ENCODE assay signal across 8 cellular contexts in the genomic region with DNA sequence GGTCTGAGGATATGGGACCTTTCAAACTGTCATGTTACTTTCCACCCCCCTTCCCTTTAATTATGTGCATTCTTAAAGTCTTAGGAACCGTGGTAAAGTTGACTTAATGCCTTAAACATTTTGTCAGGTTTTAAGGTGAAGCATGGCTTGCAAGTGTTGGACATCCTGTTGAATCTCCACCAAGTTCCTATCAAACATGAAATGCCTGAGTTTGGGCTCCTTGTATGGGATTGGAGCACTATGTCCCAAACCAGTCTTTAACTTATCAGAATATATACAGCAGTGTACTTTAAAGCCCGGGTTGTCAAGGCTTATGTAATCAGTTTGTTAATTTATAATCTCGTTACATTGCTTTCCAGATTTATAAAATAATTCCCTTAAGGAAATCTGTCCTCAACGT. TPM values are rescaled to one million over a fixed set of nuclear protein-coding genes. Genes with fewer than 3 reads are reported as not detected.
DNase-seq lines count a peak whose midpoint lies in the region; ATAC-seq and TF ChIP-seq lines count a peak whose summit lies in the region.

No MANE protein-coding gene starts in this region.

- peaks cover 5% of the 10 kb centered on the region for H3K36me3 ChIP-seq in OCI-LY3 (replicated peaks; ENCODE audit: low read depth, low read length)
- H3K36me3 ChIP-seq in ovary = no peaks in the 10 kb centered on the region

- no peak for TF ChIP-seq POLR2A in ovary (IDR thresholded peaks at IDR 0.05)

- peaks cover 59% of the 10 kb centered on the region for H3K79me2 ChIP-seq in OCI-LY3 (ENCODE audit: low read length)

- H3K27me3 ChIP-seq in OCI-LY3 (ENCODE audit: low read depth, low read length) (no peaks in the 10 kb centered on the region), ovary (no peaks in the 10 kb centered on the region)

- H3K9me3 ChIP-seq in OCI-LY3 (ENCODE audit: insufficient read depth, low read length) (no peaks in the 10 kb centered on the region), ovary (no peaks in the 10 kb centered on the region)

- peaks cover 7% of the 10 kb centered on the region for H3K27me3 Mint-ChIP-seq in endothelial cell (ENCODE audit: unreplicated experiment)

- H3K9ac ChIP-seq in OCI-LY3 (ENCODE audit: low read length) = peak overlapping the region; percentile 69

- H3K27ac Mint-ChIP-seq in endothelial cell (ENCODE audit: unreplicated experiment) = peak overlapping the region; percentile 88

- H3K4me2 ChIP-seq in OCI-LY3 (ENCODE audit: low read length) = peak overlapping the region; percentile 99

- H3K27ac ChIP-seq in OCI-LY3 (ENCODE audit: low read length) (no peak overlapping the region), ovary (peak overlapping the region in 1 of 2 donors; percentile 91)

- intact Hi-C loops in ovary (cut with DNase I) = no loop called here

- H3K4me1 Mint-ChIP-seq in endothelial cell (ENCODE audit: unreplicated experiment) = peaks cover 66% of the 10 kb centered on the region

- no peaks in the 10 kb centered on the region for H3K9me3 Mint-ChIP-seq in endothelial cell (ENCODE audit: unreplicated experiment)

- TF ChIP-seq CTCF in OCI-LY3 (IDR thresholded peaks at IDR 0.05; ENCODE audit: low read depth, low read length) (no peak), endothelial cell (IDR thresholded peaks at IDR 0.05; ENCODE audit: unreplicated experiment) (no peak), ovary (IDR thresholded peaks at IDR 0.05) (no peak)

- H3K4me3 Mint-ChIP-seq in endothelial cell (ENCODE audit: unreplicated experiment) = peak overlapping the region; percentile 99

- H3K4me1 ChIP-seq in OCI-LY3 (ENCODE audit: low read length) = peaks cover 26% of the 10 kb centered on the region
- peaks cover 13% of the 10 kb centered on the region for H3K4me1 ChIP-seq in ovary (ENCODE audit: insufficient read depth)

- no peak for TF ChIP-seq EP300 in ovary (IDR thresholded peaks at IDR 0.05)

- WGBS in ovary, 3 donors = 18 to 22% (median 19%) methylated on average over 4 of the region's 4 CpGs

- H3K4me3 ChIP-seq in OCI-LY3 (ENCODE audit: low read length) = peak overlapping the region; percentile 85
- peak overlapping the region; percentile 60 for H3K4me3 ChIP-seq in ovary

- peaks cover 47% of the 10 kb centered on the region for H4K20me1 ChIP-seq in OCI-LY3 (ENCODE audit: insufficient read depth, low read length)

- H2AFZ ChIP-seq in OCI-LY3 (ENCODE audit: low read depth, low read length) = no peak overlapping the region

- peak; percentile 14 for DNase-seq in EL
- DNase-seq in endothelial cell (ENCODE audit: low spot score) = no peak
- DNase-seq in ovary = no peak
- no peak for DNase-seq in cerebellum (ENCODE audit: low spot score)
- no peak for DNase-seq in stimulated activated CD4-positive, alpha-beta T cell treated with anti-CD3 and anti-CD28 coated beads, Interleukin-4, amount 100 ng/mL, for 4 hours

- no peak for ATAC-seq in HG02981 (IDR thresholded peaks at IDR 0.05; ENCODE audit: unreplicated experiment)
- ATAC-seq in HG02759 (IDR thresholded peaks at IDR 0.05; ENCODE audit: unreplicated experiment) = no peak

- H3K36me3 Mint-ChIP-seq in endothelial cell (ENCODE audit: low read depth, unreplicated experiment) = peaks cover 21% of the 10 kb centered on the region

RNA-seq across cellular contexts. Expression of a gene that starts 1.2 kb away (rescaled TPM):
- total RNA-seq in endothelial cell (ENCODE audit: unreplicated experiment) (139 TPM), ovary (10 to 100 TPM; 21.8 to 52.1 (median 35.0) TPM), cerebellum (60.6 TPM)
- 10 to 100 TPM; 19.0 to 22.0 TPM for polyA plus RNA-seq in ovary
